ENCODE assay signal across 15 cellular contexts in the genomic region with DNA sequence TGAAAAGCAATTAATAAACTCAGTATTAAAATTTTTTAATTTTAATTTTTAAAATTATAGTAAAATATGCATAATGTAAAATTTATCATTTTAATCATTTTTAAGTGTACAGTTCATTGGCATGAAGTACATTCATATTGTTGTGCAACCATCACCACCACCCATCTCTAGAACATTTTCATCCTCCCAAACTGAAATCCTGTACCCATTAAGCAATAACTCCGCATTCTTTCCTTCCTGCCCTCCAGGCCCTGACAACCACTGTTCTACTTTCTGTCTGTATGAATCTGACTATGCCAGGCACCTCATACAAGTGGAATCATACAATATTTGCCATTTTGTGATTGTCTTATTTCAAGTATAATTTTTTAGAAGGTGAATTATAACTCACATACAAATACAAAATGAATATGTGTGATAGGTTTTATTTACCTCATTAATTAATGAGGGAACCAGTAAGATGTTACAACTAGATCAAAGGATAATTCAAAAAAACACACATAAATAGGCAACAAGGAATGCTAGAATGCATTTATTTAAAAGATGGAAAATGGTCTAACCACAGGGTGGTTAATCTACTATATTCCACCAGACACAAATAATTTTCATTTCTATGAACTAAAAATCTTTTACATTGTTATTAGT. TPM values are rescaled to one million over a fixed set of nuclear protein-coding genes. Genes with fewer than 3 reads are reported as not detected.
DNase-seq lines count a peak whose midpoint lies in the region; ATAC-seq, FAIRE-seq and TF ChIP-seq lines count a peak whose summit lies in the region.
"Had no signal": no experiment of that assay in that cellular context is flagged by ENCODE, and none has a peak within 500 bp of the region (broad histone marks: within the 10 kb centered on the region; RNA-seq: fewer than 3 reads in every experiment).

No MANE protein-coding gene starts in this region.

- no peaks in the 10 kb centered on the region for H3K27me3 ChIP-seq in endodermal cell (ENCODE audit: control insufficient read depth, insufficient read depth, low read length, poor library complexity, severe bottlenecking)
- H3K27me3 ChIP-seq: esophagus muscularis mucosa, testis had no signal

- no peak overlapping the region for H3K4me3 ChIP-seq in endodermal cell (ENCODE audit: low read length)
- H3K4me3 ChIP-seq: esophagus muscularis mucosa, HAP-1, testis had no signal

- peak; percentile 52 for DNase-seq in HCEC 1CT
- peak; percentile 61 for DNase-seq in NOMO-1 treated with dmso at 0.1 percent for 144 hours (lab: John Stamatoyannopoulos, UW; ENCODE audit: unreplicated experiment)
- DNase-seq in endodermal cell: peak; percentile 8
- no peak for DNase-seq in progenitor cell of endocrine pancreas (ENCODE audit: low spot score, unreplicated experiment)
- no peak for DNase-seq in GM10248 (ENCODE audit: extremely low spot score)
- no peak for DNase-seq in T-helper 17 cell
- no peak for DNase-seq in NCI-H1930 (lab: John Stamatoyannopoulos, UW)
- no peak for DNase-seq in GM12891 (ENCODE audit: insufficient read length, low spot score)

- no peak overlapping the region for H3K27ac ChIP-seq in endodermal cell (ENCODE audit: low read depth, low read length)
- H3K27ac ChIP-seq: esophagus muscularis mucosa, RWPE1, testis had no signal

- no peak overlapping the region for H3K27ac Mint-ChIP-seq in endodermal cell
- peak overlapping the region; percentile 53 for H3K27ac Mint-ChIP-seq in progenitor cell of endocrine pancreas
- H3K27ac Mint-ChIP-seq in T-helper 17 cell: no peak overlapping the region
- H3K27ac Mint-ChIP-seq: activated CD8-positive, alpha-beta memory T cell treated with anti-CD3 and anti-CD28 coated beads, Interleukin-2, amount 10 ng/mL, durations not matched to agents 7 days and 5 days; T-helper 1 cell treated with Interleukin-12 subunit alpha and Interleukin-12 subunit beta and Interleukin-4 antibody, amounts not matched to agents 30 μg/mL and 1 μg/mL, for 36 hours had no signal

- H3K36me3 Mint-ChIP-seq in endodermal cell (ENCODE audit: low read depth) (peaks cover 20% of the 10 kb centered on the region), progenitor cell of endocrine pancreas (ENCODE audit: insufficient read depth) (peaks cover 2% of the 10 kb centered on the region), T-helper 17 cell (ENCODE audit: low read depth) (no peaks in the 10 kb centered on the region)
- H3K36me3 Mint-ChIP-seq: activated CD8-positive, alpha-beta memory T cell treated with anti-CD3 and anti-CD28 coated beads, Interleukin-2, amount 10 ng/mL, durations not matched to agents 7 days and 5 days had no signal

- no peaks in the 10 kb centered on the region for H3K4me1 ChIP-seq in endodermal cell (ENCODE audit: control insufficient read depth, insufficient read depth, low read length)
- H3K4me1 ChIP-seq: HAP-1, testis had no signal

- H3K4me3 Mint-ChIP-seq in endodermal cell (no peak overlapping the region), progenitor cell of endocrine pancreas (ENCODE audit: low read depth) (no peak overlapping the region), T-helper 17 cell (no peak overlapping the region)
- H3K4me3 Mint-ChIP-seq: activated CD8-positive, alpha-beta memory T cell treated with anti-CD3 and anti-CD28 coated beads, Interleukin-2, amount 10 ng/mL, durations not matched to agents 7 days and 5 days; T-helper 1 cell treated with Interleukin-12 subunit alpha and Interleukin-12 subunit beta and Interleukin-4 antibody, amounts not matched to agents 30 μg/mL and 1 μg/mL, for 36 hours had no signal

- H3K9me3 Mint-ChIP-seq in endodermal cell: no peaks in the 10 kb centered on the region
- H3K9me3 Mint-ChIP-seq in progenitor cell of endocrine pancreas (ENCODE audit: low read depth): peaks cover 3% of the 10 kb centered on the region
- H3K9me3 Mint-ChIP-seq: T-helper 1 cell treated with Interleukin-12 subunit alpha and Interleukin-12 subunit beta and Interleukin-4 antibody, amounts not matched to agents 30 μg/mL and 1 μg/mL, for 36 hours had no signal

- H3K9me3 ChIP-seq in endodermal cell (ENCODE audit: control insufficient read depth, low read length): no peaks in the 10 kb centered on the region
- no peaks in the 10 kb centered on the region for H3K9me3 ChIP-seq in T-helper 17 cell (ENCODE audit: control insufficient read depth, low read length, poor library complexity, severe bottlenecking)
- H3K9me3 ChIP-seq: esophagus muscularis mucosa, HAP-1, testis had no signal

- H3K36me3 ChIP-seq in endodermal cell (ENCODE audit: control insufficient read depth, insufficient read depth, low read length): no peaks in the 10 kb centered on the region
- H3K36me3 ChIP-seq: HAP-1 had no signal

- no peak for TF ChIP-seq CTCF in endodermal cell (conservative IDR thresholded peaks at IDR 0.05)
- TF ChIP-seq CTCF in progenitor cell of endocrine pancreas (IDR thresholded peaks at IDR 0.05; ENCODE audit: unreplicated experiment): no peak
- TF ChIP-seq CTCF in GM10248 (IDR thresholded peaks at IDR 0.05; ENCODE audit: control extremely low read depth, extremely low read depth, low read depth, missing control alignments): no peak

- no peak for TF ChIP-seq POLR2A in GM12891 (IDR thresholded peaks at IDR 0.05; ENCODE audit: low read depth, low read length)

- CTCF ChIA-PET in GM10248 (lab: Yijun Ruan, JAX): interaction anchor here (0.9 to 7.1 kb wide), 60 partner anchors 8 to 501 kb away, joined by 3 to 148 read pairs (median 6); partner anchors contain the start of genes AFF1, KLHL8 and NUDT9

- H3K4me1 Mint-ChIP-seq in endodermal cell: peaks cover 2% of the 10 kb centered on the region
- H3K4me1 Mint-ChIP-seq in progenitor cell of endocrine pancreas (ENCODE audit: low read depth): peaks cover 3% of the 10 kb centered on the region
- H3K4me1 Mint-ChIP-seq in T-helper 17 cell: peaks cover 12% of the 10 kb centered on the region

- no peak for FAIRE-seq in GM12891 (lab: Jason Lieb, UNC)

- H3K27me3 Mint-ChIP-seq in endodermal cell (ENCODE audit: insufficient read depth) (no peaks in the 10 kb centered on the region), progenitor cell of endocrine pancreas (no peaks in the 10 kb centered on the region), T-helper 17 cell (no peaks in the 10 kb centered on the region)
- H3K27me3 Mint-ChIP-seq: activated CD8-positive, alpha-beta memory T cell treated with anti-CD3 and anti-CD28 coated beads, Interleukin-2, amount 10 ng/mL, durations not matched to agents 7 days and 5 days had no signal

- 83 to 95% methylated on average over 1 of the region's 1 CpG for WGBS in endodermal cell (ENCODE audit: insufficient coverage in 1 of 2, insufficient read length in 1 of 2), 2 experiments

- POLR2A ChIA-PET in GM10248 (lab: Yijun Ruan, JAX): interaction anchor here (0.6 to 2.4 kb wide), 3 partner anchors 23 to 565 kb away, joined by 3 to 15 read pairs (median 3); no protein-coding TSS in a partner anchor

- ATAC-seq in T-helper 17 cell: no peak

- H3K9ac ChIP-seq in endodermal cell (ENCODE audit: extremely low read depth, low read length, poor library complexity, severe bottlenecking): no peak overlapping the region

TF ChIP-seq in GM12891, 5 proteins besides CTCF, POLR2A, EP300 and RAD21:
- TF ChIP-seq TAF1 (IDR thresholded peaks at IDR 0.05; ENCODE audit: low read depth, low read length): no peak
- TF ChIP-seq POU2F2 (IDR thresholded peaks at IDR 0.05; ENCODE audit: low read depth, low read length): no peak
- TF ChIP-seq SPI1 (IDR thresholded peaks at IDR 0.05; ENCODE audit: low read depth, low read length): no peak
- no peak for TF ChIP-seq POLR2AphosphoS5 (IDR thresholded peaks at IDR 0.05; ENCODE audit: low read depth, low read length)
- TF ChIP-seq PAX5 (IDR thresholded peaks at IDR 0.05; ENCODE audit: insufficient read depth, low read length, severe bottlenecking): no peak

RNA-seq across cellular contexts. Expression of gene AFF1, which starts 13.1 kb away (rescaled TPM):
- 100 to 1,000 TPM; 134 to 171 TPM for total RNA-seq in endodermal cell
- 30.2 TPM for polyA plus RNA-seq in endodermal cell (2013, experiment 1 of 2)
- 31.3 TPM for polyA plus RNA-seq in endodermal cell (2013, experiment 2 of 2)
- 86.0 and 89.3 TPM in 2 replicates for total RNA-seq in progenitor cell of endocrine pancreas
- 100 to 1,000 TPM; 105 to 121 TPM for total RNA-seq in T-helper 17 cell
- 17.2 TPM for polyA plus RNA-seq in GM12891 (2012; ENCODE audit: low read depth, missing spikeins)

RNA-seq across cellular contexts. Expression of gene C4orf36, which starts 29.5 kb away (rescaled TPM):
- total RNA-seq in endodermal cell (1 to 10 TPM; 2.2 to 3.7 TPM), progenitor cell of endocrine pancreas (2.0 TPM in 2 replicates), T-helper 17 cell (not detected)
- 2.2 TPM for polyA plus RNA-seq in endodermal cell (2013, experiment 1 of 2)
- polyA plus RNA-seq in endodermal cell (2013, experiment 2 of 2): 2.2 TPM
- not detected for polyA plus RNA-seq in GM12891 (2012; ENCODE audit: low read depth, missing spikeins)
- total RNA-seq: activated CD8-positive, alpha-beta memory T cell treated with anti-CD3 and anti-CD28 coated beads, Interleukin-2, amount 10 ng/mL, durations not matched to agents 7 days and 5 days; astrocyte had no signal

Comparison
In these comparisons a context has a peak if more than half of its experiments do, and no peak if none do; other contexts are left out.
1. DNase-seq: peak in HCEC 1CT (single experiment), NOMO-1 treated with dmso at 0.1 percent for 144 hours (single experiment) and endodermal cell (single experiment); none in progenitor cell of endocrine pancreas (single experiment), GM10248 (single experiment), T-helper 17 cell (0 of 3), NCI-H1930 (0 of 2) and GM12891 (single experiment).